Comparison of ENCODE assay signal across 1 cellular context in genomic region chr1:161119017-161119378, GRCh38.
TF ChIP-seq lines count a peak whose summit lies in the region.

No MANE protein-coding gene starts in this region.

TF ChIP-seq in GM12878, 131 proteins besides CTCF, POLR2A, EP300 and RAD21:
- TF ChIP-seq SREBF2 (IDR thresholded peaks at IDR 0.05; ENCODE audit: low read length) = no peak
- no peak for TF ChIP-seq HDAC6 (IDR thresholded peaks at IDR 0.05; ENCODE audit: unreplicated experiment)
- no peak for TF ChIP-seq CEBPZ (IDR thresholded peaks at IDR 0.05; ENCODE audit: low read depth, low read length)
- TF ChIP-seq TARDBP (IDR thresholded peaks at IDR 0.05; ENCODE audit: borderline replicate concordance) = no peak
- no peak for TF ChIP-seq BACH1 (IDR thresholded peaks at IDR 0.05; ENCODE audit: borderline replicate concordance)
- no peak for TF ChIP-seq SUPT20H (IDR thresholded peaks at IDR 0.05; ENCODE audit: borderline replicate concordance, control insufficient read depth, low read depth, low read length)
- TF ChIP-seq ETV6 (conservative IDR thresholded peaks at IDR 0.05 in 1 of 2, IDR thresholded peaks at IDR 0.05 in 1 of 2; ENCODE audit: borderline replicate concordance in 1 of 2, low read depth in 1 of 2) = no peak
- TF ChIP-seq IRF5 (IDR thresholded peaks at IDR 0.05; ENCODE audit: borderline replicate concordance) = no peak
